In genomic region chr1:205588691-205589445, GRCh38 we compare ENCODE assay signal across 9 cellular contexts. TPM values are rescaled to one million over a fixed set of nuclear protein-coding genes. Genes with fewer than 3 reads are reported as not detected.
A peak's percentile ranks its signal among the peaks of the same experiment; 100 is the strongest.
DNase-seq lines count a peak whose midpoint lies in the region; ATAC-seq, FAIRE-seq and TF ChIP-seq lines count a peak whose summit lies in the region.
"Had no signal": no experiment of that assay in that cellular context is flagged by ENCODE, and none has a peak within 500 bp of the region (broad histone marks: within the 10 kb centered on the region; RNA-seq: fewer than 3 reads in every experiment).

No MANE protein-coding gene starts in this region.

- peaks cover 5% of the 10 kb centered on the region for H3K36me3 Mint-ChIP-seq in MCF 10A (ENCODE audit: insufficient read depth, unreplicated experiment)

- 76 to 77% (median 77%) methylated on average over 13 of the region's 13 CpGs for WGBS in psoas muscle, 3 donors

- H3K36me3 ChIP-seq in breast epithelium (no peaks in the 10 kb centered on the region), psoas muscle (ENCODE audit: insufficient read depth in 1 of 2, low read depth in 1 of 2) (no peaks in the 10 kb centered on the region)
- H3K36me3 ChIP-seq: HAP-1 had no signal

- peak; percentile 59 for DNase-seq in MCF 10A (ENCODE audit: unreplicated experiment)
- no peak for DNase-seq in breast epithelium (ENCODE audit: low spot score in 2 of 2)
- peak; percentile 60 for DNase-seq in MV-4-11 (lab: John Stamatoyannopoulos, UW)
- peak; percentile 57 for DNase-seq in cerebellar cortex (ENCODE audit: low spot score)
- DNase-seq in psoas muscle: peak in 1 of 2 donors; percentile 50
- no peak for DNase-seq in GM12891 (ENCODE audit: insufficient read length, low spot score)
- DNase-seq in GOT3 (lab: John Stamatoyannopoulos, UW): no peak

- intact Hi-C loops in MCF 10A (cut with micrococcal nuclease): no loop called here
- intact Hi-C loops in breast epithelium (cut with DNase I; ENCODE audit: low total_unique reads): no loop called here
- intact Hi-C loops in psoas muscle (cut with DNase I): loop anchor here in 1 of 2 donors (2.0 kb wide), 1 partner anchor 122 kb away; no protein-coding TSS in a partner anchor

- TF ChIP-seq POLR2A in breast epithelium (IDR thresholded peaks at IDR 0.05) (no peak), GM12891 (IDR thresholded peaks at IDR 0.05; ENCODE audit: low read depth, low read length) (no peak)

- H3K27me3 Mint-ChIP-seq in MCF 10A (ENCODE audit: insufficient read depth, unreplicated experiment): no peaks in the 10 kb centered on the region

- ATAC-seq in psoas muscle (no peak), GM19463 (IDR thresholded peaks at IDR 0.05; ENCODE audit: unreplicated experiment) (no peak)

- H3K4me3 ChIP-seq in breast epithelium (no peak overlapping the region), psoas muscle (no peak overlapping the region)
- H3K4me3 ChIP-seq: HAP-1 had no signal

- no peak overlapping the region for H3K27ac Mint-ChIP-seq in MCF 10A (ENCODE audit: low read depth, unreplicated experiment)

- BruUV-seq in MCF 10A (replicated peaks; lab: Mats Ljungman, UMichigan): no TSS peak

- peaks cover 8% of the 10 kb centered on the region for H3K4me1 Mint-ChIP-seq in MCF 10A (ENCODE audit: insufficient read depth, unreplicated experiment)

- TF ChIP-seq CTCF in MCF 10A (IDR thresholded peaks at IDR 0.05; ENCODE audit: unreplicated experiment) (peak; percentile 41), breast epithelium (IDR thresholded peaks at IDR 0.05) (peak in 1 of 3 donors; percentile 17), psoas muscle (IDR thresholded peaks at IDR 0.05) (peak; percentile 19)

- no peak for FAIRE-seq in GM12891 (lab: Jason Lieb, UNC)

- POLR2A ChIA-PET in MCF 10A (lab: Yijun Ruan, JAX): interaction anchor here (0.7 to 10.3 kb wide), 6 partner anchors 43 to 68 kb away, joined by 3 to 203 read pairs (median 4); partner anchors contain the start of gene ELK4

- no peaks in the 10 kb centered on the region for H3K9me3 ChIP-seq in breast epithelium
- H3K9me3 ChIP-seq in psoas muscle: no peaks in the 10 kb centered on the region
- H3K9me3 ChIP-seq: HAP-1 had no signal

- H3K27ac ChIP-seq in breast epithelium (no peak overlapping the region), psoas muscle (no peak overlapping the region)

- CTCF ChIA-PET in MCF 10A (lab: Yijun Ruan, JAX): interaction anchor here (0.6 to 26.1 kb wide), 15 partner anchors 24 to 1484 kb away, joined by 3 to 918 read pairs (median 5); partner anchors contain the start of gene ELK4

- H3K9me3 Mint-ChIP-seq in MCF 10A (ENCODE audit: unreplicated experiment): no peaks in the 10 kb centered on the region

- H3K4me1 ChIP-seq in breast epithelium (peaks cover 0 to 6% of the 10 kb centered on the region in 2 donors), psoas muscle (no peaks in the 10 kb centered on the region)
- H3K4me1 ChIP-seq: HAP-1 had no signal

- H3K27me3 ChIP-seq in breast epithelium (no peaks in the 10 kb centered on the region), psoas muscle (ENCODE audit: insufficient read depth in 3 of 3, low read length in 2 of 3) (no peaks in the 10 kb centered on the region)

- no peak overlapping the region for H3K4me3 Mint-ChIP-seq in MCF 10A (ENCODE audit: unreplicated experiment)

TF ChIP-seq in GM12891, 5 proteins besides CTCF, POLR2A, EP300 and RAD21:
- TF ChIP-seq PAX5 (IDR thresholded peaks at IDR 0.05; ENCODE audit: insufficient read depth, low read length, severe bottlenecking) (no peak), SPI1 (IDR thresholded peaks at IDR 0.05; ENCODE audit: low read depth, low read length) (no peak), POLR2AphosphoS5 (IDR thresholded peaks at IDR 0.05; ENCODE audit: low read depth, low read length) (no peak)

RNA-seq across cellular contexts. Expression of gene ELK4, which starts 42.9 kb away (rescaled TPM):
- total RNA-seq in MCF 10A (2022) (101 and 109 TPM in 2 replicates), breast epithelium (10 to 100 TPM; 22.6 to 32.5 (median 26.5) TPM), psoas muscle (10 to 100 TPM; 34.4 to 67.8 (median 43.7) TPM)
- 10 to 100 TPM in 2 of 3 donors, 1 to 10 TPM in 1; 5.5 to 18.6 (median 11.2) TPM for polyA plus RNA-seq in psoas muscle
- polyA plus RNA-seq in GM12891 (2012; ENCODE audit: low read depth, missing spikeins): 5.5 TPM

Comparison
In these comparisons a context has a peak if more than half of its experiments do, and no peak if none do; other contexts are left out.
1. DNase-seq: peak in MCF 10A (single experiment), MV-4-11 (single experiment) and cerebellar cortex (single experiment); none in breast epithelium (0 of 2), GM12891 (single experiment) and GOT3 (single experiment).